ENCODE assay signal across 28 cellular contexts in the genomic region with DNA sequence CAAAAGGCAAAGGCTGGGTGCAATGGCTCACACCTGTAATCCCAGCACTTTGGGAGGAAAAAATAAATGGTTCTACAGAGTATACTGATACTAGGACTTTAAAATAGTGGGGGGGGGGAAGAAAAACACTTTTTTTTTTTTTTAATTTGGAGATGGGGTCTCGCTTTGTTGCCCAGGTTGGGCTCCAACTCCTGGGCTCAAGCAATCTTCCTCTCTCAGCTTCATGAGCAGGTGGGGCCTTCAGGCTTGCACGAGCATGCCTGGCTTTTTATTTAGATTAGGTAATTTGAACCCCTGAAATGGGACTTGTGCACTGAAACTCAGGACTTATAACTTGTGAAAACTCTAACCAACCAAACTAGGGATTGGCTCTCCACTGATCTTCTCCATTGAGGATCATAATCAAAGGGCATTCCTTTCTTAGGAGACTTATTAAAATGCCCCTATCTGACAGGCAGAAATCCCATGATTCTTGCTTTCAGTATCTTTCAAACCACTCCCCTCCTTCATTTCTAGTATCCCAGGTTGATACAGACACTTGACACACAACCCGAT. TPM values are rescaled to one million over a fixed set of nuclear protein-coding genes. Genes with fewer than 3 reads are reported as not detected.
A peak's percentile ranks its signal among the peaks of the same experiment; 100 is the strongest.
DNase-seq lines count a peak whose midpoint lies in the region; ATAC-seq and TF ChIP-seq lines count a peak whose summit lies in the region.
"Had no signal": no experiment of that assay in that cellular context is flagged by ENCODE, and none has a peak within 500 bp of the region (broad histone marks: within the 10 kb centered on the region; RNA-seq: fewer than 3 reads in every experiment).

No MANE protein-coding gene starts in this region.

- peaks cover 41% of the 10 kb centered on the region for H3K36me3 Mint-ChIP-seq in activated CD8-positive, alpha-beta T cell treated with anti-CD3 and anti-CD28 coated beads for 36 hours (ENCODE audit: low read depth)
- peaks cover 49% of the 10 kb centered on the region for H3K36me3 Mint-ChIP-seq in activated CD8-positive, alpha-beta T cell treated with anti-CD3 and anti-CD28 coated beads, Interleukin-2, amount 10 ng/mL, durations not matched to agents 7 days and 5 days (ENCODE audit: low read depth)
- peaks cover 5% of the 10 kb centered on the region for H3K36me3 Mint-ChIP-seq in activated naive CD8-positive, alpha-beta T cell
- H3K36me3 Mint-ChIP-seq in nephron progenitor cell (ENCODE audit: low read depth): peaks cover 39% of the 10 kb centered on the region

- no peak overlapping the region for H3K27ac ChIP-seq in HCT116 (ENCODE audit: low read depth, low read length)
- H3K27ac ChIP-seq: ascending aorta, BLaER1, gastroesophageal sphincter, right lobe of liver, SJSA1, thyroid gland had no signal

- no peak overlapping the region for H3K4me3 Mint-ChIP-seq in activated CD8-positive, alpha-beta T cell treated with anti-CD3 and anti-CD28 coated beads for 36 hours
- no peak overlapping the region for H3K4me3 Mint-ChIP-seq in activated CD8-positive, alpha-beta T cell treated with anti-CD3 and anti-CD28 coated beads, Interleukin-2, amount 10 ng/mL, durations not matched to agents 7 days and 5 days
- H3K4me3 Mint-ChIP-seq in activated naive CD8-positive, alpha-beta T cell: peak overlapping the region; percentile 30
- no peak overlapping the region for H3K4me3 Mint-ChIP-seq in nephron progenitor cell
- H3K4me3 Mint-ChIP-seq: activated CD4-positive, alpha-beta memory T cell treated with anti-CD3 and anti-CD28 coated beads for 36 hours; HFFc6; mesothelial cell of epicardium had no signal

- no peaks in the 10 kb centered on the region for H3K27me3 ChIP-seq in HCT116 (ENCODE audit: insufficient read depth, low read length)
- H3K27me3 ChIP-seq: ascending aorta, BLaER1, gastroesophageal sphincter, right lobe of liver, SJSA1, thyroid gland had no signal

- no peak overlapping the region for H3K4me2 ChIP-seq in HCT116 (ENCODE audit: low read length)
- H3K4me2 ChIP-seq: BLaER1 had no signal

- peaks cover 12 to 36% of the 10 kb centered on the region in 2 experiments; a peak in 3 of 4 replicates for H3K36me3 ChIP-seq in HCT116 (ENCODE audit: control insufficient read depth in 1 of 2, insufficient read depth in 2 of 2, low read length in 2 of 2)
- H3K36me3 ChIP-seq: ascending aorta, thyroid gland had no signal

- CTCF ChIA-PET in activated CD8-positive, alpha-beta T cell treated with anti-CD3 and anti-CD28 coated beads for 36 hours (lab: Charles Lee): interaction anchor here (0.6 kb wide), 1 partner anchor 128 kb away, joined by 3 read pairs; no protein-coding TSS in a partner anchor
- CTCF ChIA-PET in activated CD8-positive, alpha-beta T cell treated with anti-CD3 and anti-CD28 coated beads, Interleukin-2, amount 10 ng/mL, durations not matched to agents 7 days and 5 days (lab: Charles Lee): no interaction called here
- CTCF ChIA-PET in HCT116 (lab: Charles Lee): no interaction called here

- peaks cover 5 to 8% of the 10 kb centered on the region in 2 experiments for H3K4me1 ChIP-seq in HCT116 (ENCODE audit: control insufficient read depth in 1 of 2, insufficient read depth in 2 of 2, low read length in 2 of 2)

- peaks cover 98% of the 10 kb centered on the region for H3K79me2 ChIP-seq in HCT116 (ENCODE audit: insufficient read depth, low read length)

- no peak overlapping the region for H3K4me3 ChIP-seq in HCT116 (replicated peaks in 1 of 2; ENCODE audit: low read depth in 1 of 2, low read length in 2 of 2)
- H3K4me3 ChIP-seq: ascending aorta, BLaER1, gastroesophageal sphincter, right lobe of liver, SJSA1, thyroid gland had no signal

- no peak for DNase-seq in activated CD8-positive, alpha-beta T cell treated with anti-CD3 and anti-CD28 coated beads for 36 hours
- no peak for DNase-seq in activated CD8-positive, alpha-beta T cell treated with anti-CD3 and anti-CD28 coated beads, Interleukin-2, amount 10 ng/mL, durations not matched to agents 7 days and 5 days
- DNase-seq in HCT116 (ENCODE audit: low read depth, low spot score) (no peak), nephron progenitor cell (no peak), HK-2 (ENCODE audit: unreplicated experiment) (no peak)
- DNase-seq in activated effector memory CD4-positive, alpha-beta T cell treated with anti-CD3 and anti-CD28 coated beads, Interleukin-2, amount 50 U/mL, for 16 hours: no peak
- DNase-seq: activated CD4-positive, alpha-beta memory T cell treated with anti-CD3 and anti-CD28 coated beads for 36 hours; activated naive CD4-positive, alpha-beta T cell; HFFc6; islet precursor cell; KG1; left ventricle myocardium superior; MM.1S; NCI-H1436 treated with DMSO at 0.1 percent for 48 hours; NCI-H526 treated with DMSO at 0.1 percent for 48 hours; posterior cingulate gyrus; right lobe of liver; stimulated activated CD4-positive, alpha-beta T cell treated with anti-CD3 and anti-CD28 coated beads, Interleukin-12 subunit alpha, Interleukin-12 subunit beta, amount 100 ng/mL, for 4 hours; stimulated activated CD4-positive, alpha-beta T cell treated with anti-CD3 and anti-CD28 coated beads, Interleukin-4, amount 100 ng/mL, for 4 hours; stimulated activated naive CD8-positive, alpha-beta T cell treated with anti-CD3 and anti-CD28 coated beads, Interleukin-15, Interleukin-2, amounts not matched to agents 100 U/mL and 50 U/mL, for 24 hours; thyroid gland had no signal

- TSS peak; percentile 1 for BruUV-seq in HCT116 (replicated peaks; lab: Mats Ljungman, UMichigan)

- H3K9ac ChIP-seq in HCT116 (ENCODE audit: low read length): no peak overlapping the region
- H3K9ac ChIP-seq: BLaER1 had no signal

- H3K27ac Mint-ChIP-seq in activated CD8-positive, alpha-beta T cell treated with anti-CD3 and anti-CD28 coated beads for 36 hours: peak overlapping the region; percentile 16
- H3K27ac Mint-ChIP-seq in activated CD8-positive, alpha-beta T cell treated with anti-CD3 and anti-CD28 coated beads, Interleukin-2, amount 10 ng/mL, durations not matched to agents 7 days and 5 days: no peak overlapping the region
- H3K27ac Mint-ChIP-seq in activated naive CD8-positive, alpha-beta T cell: peak overlapping the region; percentile 11
- H3K27ac Mint-ChIP-seq in nephron progenitor cell: peak overlapping the region; percentile 58
- H3K27ac Mint-ChIP-seq: HFFc6, mesothelial cell of epicardium had no signal

- peaks cover 53% of the 10 kb centered on the region for H3K4me1 Mint-ChIP-seq in activated CD8-positive, alpha-beta T cell treated with anti-CD3 and anti-CD28 coated beads for 36 hours (ENCODE audit: low read depth)
- H3K4me1 Mint-ChIP-seq in activated CD8-positive, alpha-beta T cell treated with anti-CD3 and anti-CD28 coated beads, Interleukin-2, amount 10 ng/mL, durations not matched to agents 7 days and 5 days (ENCODE audit: low read depth): peaks cover 42% of the 10 kb centered on the region
- H3K4me1 Mint-ChIP-seq in activated naive CD8-positive, alpha-beta T cell (ENCODE audit: low read depth): peaks cover 63% of the 10 kb centered on the region
- peaks cover 45% of the 10 kb centered on the region for H3K4me1 Mint-ChIP-seq in nephron progenitor cell

- no peak for ATAC-seq in activated CD8-positive, alpha-beta T cell treated with anti-CD3 and anti-CD28 coated beads for 36 hours
- no peak for ATAC-seq in activated CD8-positive, alpha-beta T cell treated with anti-CD3 and anti-CD28 coated beads, Interleukin-2, amount 10 ng/mL, durations not matched to agents 7 days and 5 days
- ATAC-seq in HCT116 (no peak), HG02763 (IDR thresholded peaks at IDR 0.05; ENCODE audit: unreplicated experiment) (no peak)
- ATAC-seq: gastroesophageal sphincter; left ventricle myocardium superior; right lobe of liver; stimulated activated naive CD8-positive, alpha-beta T cell treated with anti-CD3 and anti-CD28 coated beads, Interleukin-15, Interleukin-2, amounts not matched to agents 100 U/mL and 50 U/mL, for 24 hours had no signal

- no peaks in the 10 kb centered on the region for H3K9me2 ChIP-seq in HCT116 (ENCODE audit: insufficient read depth)

- intact Hi-C loops in activated CD8-positive, alpha-beta T cell treated with anti-CD3 and anti-CD28 coated beads for 36 hours (cut with micrococcal nuclease): no loop called here
- intact Hi-C loops in HCT116 (cut with micrococcal nuclease): no loop called here

- no peaks in the 10 kb centered on the region for H3K27me3 Mint-ChIP-seq in activated CD8-positive, alpha-beta T cell treated with anti-CD3 and anti-CD28 coated beads for 36 hours
- H3K27me3 Mint-ChIP-seq in activated CD8-positive, alpha-beta T cell treated with anti-CD3 and anti-CD28 coated beads, Interleukin-2, amount 10 ng/mL, durations not matched to agents 7 days and 5 days (ENCODE audit: low read depth): no peaks in the 10 kb centered on the region
- no peaks in the 10 kb centered on the region for H3K27me3 Mint-ChIP-seq in activated naive CD8-positive, alpha-beta T cell
- H3K27me3 Mint-ChIP-seq in nephron progenitor cell (ENCODE audit: low read depth, poor library complexity): peaks cover 4% of the 10 kb centered on the region
- H3K27me3 Mint-ChIP-seq: activated CD4-positive, alpha-beta memory T cell treated with anti-CD3 and anti-CD28 coated beads for 36 hours had no signal

- RAD21 ChIA-PET in HCT116 (lab: Charles Lee; ENCODE audit: low non-redundant PET in 1 of 2, low total read pairs in 2 of 2, uncharacterized antibody in 2 of 2, unreplicated experiment in 2 of 2): no interaction called here

- H4K20me1 ChIP-seq in HCT116 (ENCODE audit: insufficient read depth): peaks cover 12% of the 10 kb centered on the region; the same call in 1 of the 2 replicates

- no peak overlapping the region for H2AFZ ChIP-seq in HCT116 (ENCODE audit: low read depth, low read length, poor library complexity, severe bottlenecking)

- POLR2A ChIA-PET in activated CD8-positive, alpha-beta T cell treated with anti-CD3 and anti-CD28 coated beads for 36 hours (lab: Charles Lee): no interaction called here
- POLR2A ChIA-PET in activated CD8-positive, alpha-beta T cell treated with anti-CD3 and anti-CD28 coated beads, Interleukin-2, amount 10 ng/mL, durations not matched to agents 7 days and 5 days (lab: Charles Lee): no interaction called here
- POLR2A ChIA-PET in HCT116 (lab: Charles Lee): no interaction called here

- no peaks in the 10 kb centered on the region for H3K9me3 ChIP-seq in HCT116 (ENCODE audit: control insufficient read depth in 1 of 2, insufficient read depth in 1 of 2, low read depth in 1 of 2, low read length in 2 of 2)
- H3K9me3 ChIP-seq: ascending aorta, BLaER1, gastroesophageal sphincter, right lobe of liver, SJSA1, thyroid gland had no signal

- TF ChIP-seq POLR2A in HCT116 (IDR thresholded peaks at IDR 0.05; ENCODE audit: borderline replicate concordance, extremely low read depth, insufficient read depth, insufficient read length): no peak

- no peak for TF ChIP-seq RAD21 in HCT116 (IDR thresholded peaks at IDR 0.05; ENCODE audit: low read depth)

- no peaks in the 10 kb centered on the region for H3K9me3 Mint-ChIP-seq in activated CD8-positive, alpha-beta T cell treated with anti-CD3 and anti-CD28 coated beads for 36 hours
- no peaks in the 10 kb centered on the region for H3K9me3 Mint-ChIP-seq in activated CD8-positive, alpha-beta T cell treated with anti-CD3 and anti-CD28 coated beads, Interleukin-2, amount 10 ng/mL, durations not matched to agents 7 days and 5 days (ENCODE audit: insufficient read depth)
- H3K9me3 Mint-ChIP-seq in activated naive CD8-positive, alpha-beta T cell (ENCODE audit: low read depth): no peaks in the 10 kb centered on the region
- H3K9me3 Mint-ChIP-seq in nephron progenitor cell: no peaks in the 10 kb centered on the region
- H3K9me3 Mint-ChIP-seq: activated CD4-positive, alpha-beta memory T cell treated with anti-CD3 and anti-CD28 coated beads for 36 hours; HFFc6; mesothelial cell of epicardium had no signal

- TF ChIP-seq CTCF in activated CD8-positive, alpha-beta T cell treated with anti-CD3 and anti-CD28 coated beads for 36 hours (IDR thresholded peaks at IDR 0.05): no peak
- TF ChIP-seq CTCF in HCT116 (IDR thresholded peaks at IDR 0.05 in 2 of 3, conservative IDR thresholded peaks at IDR 0.05 in 1 of 3; ENCODE audit: borderline replicate concordance in 1 of 3, insufficient read depth in 1 of 3, low read depth in 2 of 3, low read length in 2 of 3): no peak
- no peak for TF ChIP-seq CTCF in nephron progenitor cell (IDR thresholded peaks at IDR 0.05)

RNA-seq across cellular contexts. Expression of a gene that starts 16.9 kb away (rescaled TPM):
- 100 to 1,000 TPM; 167 to 179 TPM for total RNA-seq in activated CD8-positive, alpha-beta T cell treated with anti-CD3 and anti-CD28 coated beads for 36 hours
- 100 to 1,000 TPM; 166 to 178 TPM for total RNA-seq in activated CD8-positive, alpha-beta T cell treated with anti-CD3 and anti-CD28 coated beads, Interleukin-2, amount 10 ng/mL, durations not matched to agents 7 days and 5 days
- 146 TPM for total RNA-seq in HCT116 (2021; ENCODE audit: unreplicated experiment)
- 64.2 and 76.7 TPM in 2 replicates for polyA plus RNA-seq in HCT116 (2012)
